Comparison of ENCODE assay signal across 9 cellular contexts in the genomic region with DNA sequence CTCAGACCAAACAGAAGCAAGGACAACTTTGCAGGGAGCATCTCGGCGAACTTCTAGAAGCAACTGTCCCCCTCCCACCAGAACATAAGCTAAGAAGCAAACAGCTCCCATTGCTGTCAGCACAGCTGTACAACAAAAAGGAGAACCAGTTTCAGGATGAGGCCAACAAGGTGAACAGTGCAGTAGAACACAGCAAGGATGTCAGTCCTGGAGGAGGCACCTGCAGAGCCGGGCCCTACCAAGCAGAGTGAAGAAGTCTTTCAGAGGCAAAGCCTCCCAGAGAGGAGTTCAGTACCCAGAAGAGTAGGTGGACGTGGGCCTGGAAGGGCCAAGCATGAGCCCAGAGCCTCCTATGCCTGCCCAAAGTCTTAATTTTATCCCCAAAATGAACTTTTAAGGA.
DNase-seq lines count a peak whose midpoint lies in the region; ATAC-seq and TF ChIP-seq lines count a peak whose summit lies in the region.
"Had no signal": no experiment of that assay in that cellular context is flagged by ENCODE, and none has a peak within 500 bp of the region (broad histone marks: within the 10 kb centered on the region; RNA-seq: fewer than 3 reads in every experiment).

No MANE protein-coding gene starts in this region.

- peak; percentile 31 for DNase-seq in GM12865 (ENCODE audit: low read depth)
- no peak for DNase-seq in iPS-NIHi11 (ENCODE audit: low spot score)
- DNase-seq in LoVo (ENCODE audit: low spot score), result no peak
- DNase-seq: activated CD4-positive, CD25-positive, alpha-beta regulatory T cell treated with anti-CD3 and anti-CD28 coated beads, Interleukin-2, amount 50 U/mL, for 72 hours had no signal

- H3K9me3 ChIP-seq in iPS-18c (ENCODE audit: control insufficient read depth, insufficient read depth, low read length), result no peaks in the 10 kb centered on the region

- TF ChIP-seq CTCF in 22Rv1 (IDR thresholded peaks at IDR 0.05) (no peak), GM12865 (IDR thresholded peaks at IDR 0.05; ENCODE audit: insufficient read depth, low read depth, low read length, missing control alignments) (no peak), VCaP (conservative IDR thresholded peaks at IDR 0.05) (no peak)

- H3K27ac ChIP-seq in 22Rv1 (peak overlapping the region; percentile 88), VCaP (peak overlapping the region; percentile 83)

- H3K4me3 ChIP-seq in GM12865 (ENCODE audit: low read depth, low read length) (peak overlapping the region; percentile 87), iPS-18c (ENCODE audit: insufficient read depth, low read depth, low read length) (peak overlapping the region; percentile 82)

- ATAC-seq in HG03571 (IDR thresholded peaks at IDR 0.05; ENCODE audit: unreplicated experiment) (no peak), GM21529 (IDR thresholded peaks at IDR 0.05; ENCODE audit: unreplicated experiment) (no peak)
